In genomic region chr2:149715005-149715592, GRCh38 we compare ENCODE assay signal across 9 cellular contexts.
DNase-seq lines count a peak whose midpoint lies in the region; ATAC-seq and TF ChIP-seq lines count a peak whose summit lies in the region.
"Had no signal": no experiment of that assay in that cellular context is flagged by ENCODE, and none has a peak within 500 bp of the region (broad histone marks: within the 10 kb centered on the region; RNA-seq: fewer than 3 reads in every experiment).

No MANE protein-coding gene starts in this region.

- CTCF ChIA-PET in activated CD4-positive, alpha-beta memory T cell treated with anti-CD3 and anti-CD28 coated beads for 36 hours (lab: Charles Lee) = no interaction called here

- POLR2A ChIA-PET in activated CD4-positive, alpha-beta memory T cell treated with anti-CD3 and anti-CD28 coated beads for 36 hours (lab: Charles Lee) = no interaction called here

- no peaks in the 10 kb centered on the region for H3K4me1 Mint-ChIP-seq in activated CD4-positive, alpha-beta memory T cell treated with anti-CD3 and anti-CD28 coated beads for 36 hours (ENCODE audit: low read depth)
- H3K4me1 Mint-ChIP-seq: activated naive CD4-positive, alpha-beta T cell treated with anti-CD3 and anti-CD28 coated beads, Interleukin-2, amount 50 U/mL, for 24 hours had no signal

- no peak overlapping the region for H3K27ac Mint-ChIP-seq in activated CD4-positive, alpha-beta memory T cell treated with anti-CD3 and anti-CD28 coated beads for 36 hours
- H3K27ac Mint-ChIP-seq: activated naive CD4-positive, alpha-beta T cell treated with anti-CD3 and anti-CD28 coated beads, Interleukin-2, amount 50 U/mL, for 24 hours had no signal

- DNase-seq in NCI-H82 (lab: John Stamatoyannopoulos, UW) (peak; percentile 45), NCI-H82 treated with DMSO at 0.1 percent for 48 hours (lab: John Stamatoyannopoulos, UW; ENCODE audit: unreplicated experiment) (no peak), islet precursor cell (peak; percentile 75), cerebellar nuclear complex (lab: John Stamatoyannopoulos, UW) (no peak)
- DNase-seq in activated CD4-positive, alpha-beta memory T cell treated with anti-CD3 and anti-CD28 coated beads for 36 hours = no peak
- DNase-seq in central memory CD4-positive, alpha-beta T cell = no peak

- H3K4me3 Mint-ChIP-seq in activated CD4-positive, alpha-beta memory T cell treated with anti-CD3 and anti-CD28 coated beads for 36 hours = no peak overlapping the region
- H3K4me3 Mint-ChIP-seq: activated naive CD4-positive, alpha-beta T cell treated with anti-CD3 and anti-CD28 coated beads, Interleukin-2, amount 50 U/mL, for 24 hours had no signal

- intact Hi-C loops in activated CD4-positive, alpha-beta memory T cell treated with anti-CD3 and anti-CD28 coated beads for 36 hours (cut with micrococcal nuclease) = loop anchor here (1.0 kb wide), 1 partner anchor 118 kb away; no protein-coding TSS in a partner anchor

- no peaks in the 10 kb centered on the region for H3K9me3 Mint-ChIP-seq in activated CD4-positive, alpha-beta memory T cell treated with anti-CD3 and anti-CD28 coated beads for 36 hours
- H3K9me3 Mint-ChIP-seq: activated naive CD4-positive, alpha-beta T cell treated with anti-CD3 and anti-CD28 coated beads, Interleukin-2, amount 50 U/mL, for 24 hours had no signal

- no peaks in the 10 kb centered on the region for H3K36me3 Mint-ChIP-seq in activated CD4-positive, alpha-beta memory T cell treated with anti-CD3 and anti-CD28 coated beads for 36 hours
- H3K36me3 Mint-ChIP-seq: activated naive CD4-positive, alpha-beta T cell treated with anti-CD3 and anti-CD28 coated beads, Interleukin-2, amount 50 U/mL, for 24 hours had no signal

- peaks cover 4% of the 10 kb centered on the region for H3K27me3 Mint-ChIP-seq in activated CD4-positive, alpha-beta memory T cell treated with anti-CD3 and anti-CD28 coated beads for 36 hours

- ATAC-seq in HG03066 (IDR thresholded peaks at IDR 0.05; ENCODE audit: low read depth, unreplicated experiment) = peak; percentile 74
- peak; percentile 97 for ATAC-seq in SK-N-SH treated with all-trans-retinoic acid at 6 μM for 48 hours

TF ChIP-seq in SK-N-SH treated with all-trans-retinoic acid at 6 μM for 48 hours, 23 proteins besides CTCF, POLR2A, EP300 and RAD21:
- TF ChIP-seq ZFP3 (CRISPR knock-in tag; IDR thresholded peaks at IDR 0.05) = no peak

Comparison
In these comparisons a context has a peak if more than half of its experiments do, and no peak if none do; other contexts are left out.
1. DNase-seq: peak in NCI-H82 (single experiment) and islet precursor cell (single experiment); none in NCI-H82 treated with DMSO at 0.1 percent for 48 hours (single experiment), activated CD4-positive, alpha-beta memory T cell treated with anti-CD3 and anti-CD28 coated beads for 36 hours (single experiment), cerebellar nuclear complex (0 of 2) and central memory CD4-positive, alpha-beta T cell (single experiment).